In the genomic region with DNA sequence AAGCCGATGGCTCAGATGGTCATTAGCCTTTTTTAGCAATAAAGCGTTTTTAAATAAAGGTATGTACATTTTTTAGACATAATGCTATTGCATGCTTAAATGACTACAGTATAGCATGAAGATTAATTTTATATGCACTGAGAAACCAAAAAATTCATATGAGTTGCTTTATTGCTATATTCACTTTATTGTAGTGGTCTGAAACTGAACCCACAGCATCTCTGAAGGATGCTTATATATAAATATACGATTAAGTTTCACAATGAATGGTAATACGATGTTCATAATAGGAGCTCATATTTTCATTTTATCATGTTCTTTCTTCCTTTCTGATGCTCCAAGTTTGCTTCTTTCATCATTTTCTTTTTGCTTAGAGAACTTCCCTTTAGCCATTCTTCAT, we compare ENCODE assay signal across 20 cellular contexts.
"Had no signal": no experiment of that assay in that cellular context is flagged by ENCODE, and none has a peak within 500 bp of the region (broad histone marks: within the 10 kb centered on the region; RNA-seq: fewer than 3 reads in every experiment).

No MANE protein-coding gene starts in this region.

- H3K9me3 ChIP-seq: adrenal gland, colonic mucosa, esophagus muscularis mucosa, left ventricle myocardium inferior, neutrophil, ovary, prostate gland had no signal

- DNase-seq: activated CD4-positive, alpha-beta T cell treated with anti-CD3 and anti-CD28 coated beads for 48 hours; activated CD8-positive, alpha-beta memory T cell treated with anti-CD3 and anti-CD28 coated beads for 24 hours; activated CD8-positive, alpha-beta memory T cell treated with anti-CD3 and anti-CD28 coated beads, Interleukin-2, amount 50 U/mL, for 4 hours; activated effector memory CD4-positive, alpha-beta T cell treated with anti-CD3 and anti-CD28 coated beads, Interleukin-2, amount 50 U/mL, for 16 hours; adrenal gland; colonic mucosa; glutamatergic neuron; kidney glomerular epithelial cell; left ventricle myocardium inferior; ovary; stimulated activated CD4-positive, alpha-beta T cell treated with anti-CD3 and anti-CD28 coated beads, Interleukin-12 subunit alpha, Interleukin-12 subunit beta, amount 100 ng/mL, for 4 hours; stimulated activated CD4-positive, alpha-beta T cell treated with anti-CD3 and anti-CD28 coated beads, Interleukin-4, amount 100 ng/mL, for 4 hours had no signal

- H3K27ac Mint-ChIP-seq: nephron; stimulated activated naive CD8-positive, alpha-beta T cell treated with anti-CD3 and anti-CD28 coated beads, Interleukin-15, Interleukin-2, amounts not matched to agents 100 ng/mL and 50 ng/mL, for 24 hours had no signal

- H3K4me1 Mint-ChIP-seq: nephron had no signal

- H3K27ac ChIP-seq: adrenal gland, colonic mucosa, esophagus muscularis mucosa, hepatocyte, left ventricle myocardium inferior, neutrophil, ovary, prostate gland, tibial nerve had no signal

- ATAC-seq: SK-N-SH treated with all-trans-retinoic acid at 6 μM for 48 hours had no signal

- H3K27me3 ChIP-seq: adrenal gland, colonic mucosa, esophagus muscularis mucosa, hepatocyte, neutrophil, ovary, tibial nerve had no signal

- H3K4me3 Mint-ChIP-seq: nephron; stimulated activated naive CD8-positive, alpha-beta T cell treated with anti-CD3 and anti-CD28 coated beads, Interleukin-15, Interleukin-2, amounts not matched to agents 100 ng/mL and 50 ng/mL, for 24 hours had no signal

- H3K27me3 Mint-ChIP-seq: stimulated activated naive CD8-positive, alpha-beta T cell treated with anti-CD3 and anti-CD28 coated beads, Interleukin-15, Interleukin-2, amounts not matched to agents 100 ng/mL and 50 ng/mL, for 24 hours had no signal
